In the genomic region with DNA sequence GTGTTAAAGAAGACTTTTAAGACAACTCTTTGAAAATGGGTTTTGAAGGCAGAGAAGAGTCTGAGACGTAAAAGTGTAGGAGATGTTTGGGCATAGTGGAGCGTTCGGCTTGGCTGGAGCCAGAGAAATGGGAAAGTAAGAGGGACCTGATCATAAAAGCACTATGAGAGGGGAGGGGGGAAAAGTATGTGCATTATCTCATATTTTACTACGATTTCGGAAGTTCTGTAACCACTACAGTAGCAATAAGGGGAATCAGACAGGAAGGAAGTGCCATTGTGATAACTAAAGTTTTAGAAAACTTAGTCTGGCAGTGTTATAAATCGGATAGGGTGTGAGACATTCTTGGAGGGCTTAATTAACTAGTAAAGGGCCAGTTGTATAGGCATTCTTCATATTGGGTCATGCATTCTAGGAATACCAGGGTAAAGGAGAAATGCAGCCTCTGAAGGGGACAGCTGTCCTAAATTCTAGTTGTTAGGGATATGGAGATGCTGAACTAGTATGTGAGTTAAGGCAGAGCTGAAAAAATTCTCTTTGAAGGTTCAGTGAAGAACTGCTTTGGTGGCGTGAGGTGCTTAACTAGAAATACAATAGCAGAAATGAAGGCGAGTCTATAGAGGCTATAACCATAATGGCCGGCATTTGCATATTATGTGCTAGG, we compare ENCODE assay signal across 9 cellular contexts.
A peak's percentile ranks its signal among the peaks of the same experiment; 100 is the strongest.
DNase-seq lines count a peak whose midpoint lies in the region; ATAC-seq and TF ChIP-seq lines count a peak whose summit lies in the region.
"Had no signal": no experiment of that assay in that cellular context is flagged by ENCODE, and none has a peak within 500 bp of the region (broad histone marks: within the 10 kb centered on the region; RNA-seq: fewer than 3 reads in every experiment).

No MANE protein-coding gene starts in this region.

- intact Hi-C loops in gastrocnemius medialis (cut with DNase I; ENCODE audit: low total_unique reads): no loop called here

- H3K4me1 Mint-ChIP-seq in T-helper 1 cell treated with Interleukin-12 subunit alpha and Interleukin-12 subunit beta and Interleukin-4 antibody, amounts not matched to agents 30 μg/mL and 1 μg/mL, for 36 hours (ENCODE audit: low read depth): peaks cover 43% of the 10 kb centered on the region

- H3K4me3 ChIP-seq in fibroblast of mammary gland (ENCODE audit: control insufficient read depth, low read depth, low read length): peak overlapping the region; percentile 72
- peak overlapping the region; percentile 58 to 78 (median 64) for H3K4me3 ChIP-seq in gastrocnemius medialis

- peak overlapping the region; percentile 79 for H3K4me3 Mint-ChIP-seq in T-helper 1 cell treated with Interleukin-12 subunit alpha and Interleukin-12 subunit beta and Interleukin-4 antibody, amounts not matched to agents 30 μg/mL and 1 μg/mL, for 36 hours

- H3K27ac Mint-ChIP-seq in T-helper 1 cell treated with Interleukin-12 subunit alpha and Interleukin-12 subunit beta and Interleukin-4 antibody, amounts not matched to agents 30 μg/mL and 1 μg/mL, for 36 hours: peak overlapping the region; percentile 74

- no peaks in the 10 kb centered on the region for H3K36me3 ChIP-seq in gastrocnemius medialis

- ATAC-seq in GM18907 (IDR thresholded peaks at IDR 0.05; ENCODE audit: unreplicated experiment): peak; percentile 31
- no peak for ATAC-seq in gastrocnemius medialis
- ATAC-seq in HG02610 (IDR thresholded peaks at IDR 0.05; ENCODE audit: unreplicated experiment): no peak
- ATAC-seq in HG03565 (IDR thresholded peaks at IDR 0.05; ENCODE audit: unreplicated experiment): no peak

- no peaks in the 10 kb centered on the region for H3K9me3 ChIP-seq in gastrocnemius medialis

- no peaks in the 10 kb centered on the region for H3K27me3 ChIP-seq in gastrocnemius medialis

- no peak for TF ChIP-seq CTCF in fibroblast of mammary gland (conservative IDR thresholded peaks at IDR 0.05; ENCODE audit: control insufficient read depth, insufficient read depth, low read depth, low read length)
- no peak for TF ChIP-seq CTCF in gastrocnemius medialis (IDR thresholded peaks at IDR 0.05 in 4 of 5, conservative IDR thresholded peaks at IDR 0.05 in 1 of 5)

- H3K36me3 Mint-ChIP-seq in T-helper 1 cell treated with Interleukin-12 subunit alpha and Interleukin-12 subunit beta and Interleukin-4 antibody, amounts not matched to agents 30 μg/mL and 1 μg/mL, for 36 hours (ENCODE audit: low read depth): no peaks in the 10 kb centered on the region

- no peak for DNase-seq in fibroblast of mammary gland (ENCODE audit: low read depth)
- no peak for DNase-seq in gastrocnemius medialis
- no peak for DNase-seq in DMS 273 (lab: John Stamatoyannopoulos, UW; ENCODE audit: unreplicated experiment)
- DNase-seq in RPMI8226: no peak

- TF ChIP-seq POLR2A in gastrocnemius medialis (IDR thresholded peaks at IDR 0.05): no peak

- no peaks in the 10 kb centered on the region for H3K4me1 ChIP-seq in gastrocnemius medialis

- in situ Hi-C loops in gastrocnemius medialis (cut with MboI; ENCODE audit: low sequenced_read_pairs in 4 of 4): no loop called here

- H3K9me3 Mint-ChIP-seq in T-helper 1 cell treated with Interleukin-12 subunit alpha and Interleukin-12 subunit beta and Interleukin-4 antibody, amounts not matched to agents 30 μg/mL and 1 μg/mL, for 36 hours: no peaks in the 10 kb centered on the region

- H3K27me3 Mint-ChIP-seq in T-helper 1 cell treated with Interleukin-12 subunit alpha and Interleukin-12 subunit beta and Interleukin-4 antibody, amounts not matched to agents 30 μg/mL and 1 μg/mL, for 36 hours (ENCODE audit: low read depth): no peaks in the 10 kb centered on the region

- no peak overlapping the region for H3K27ac ChIP-seq in gastrocnemius medialis
- H3K27ac ChIP-seq: VCaP had no signal
